ENCODE assay signal across 1 cellular context in genomic region chr11:68017858-68018729, GRCh38.
TF ChIP-seq lines count a peak whose summit lies in the region.

No MANE protein-coding gene starts in this region.

TF ChIP-seq in WTC11, 78 proteins besides CTCF, POLR2A, EP300 and RAD21:
- TF ChIP-seq NR2C2 (CRISPR knock-in tag; IDR thresholded peaks at IDR 0.05) = no peak
TF ChIP-seq in WTC11: peak in this region for 0.
